In the genomic region with DNA sequence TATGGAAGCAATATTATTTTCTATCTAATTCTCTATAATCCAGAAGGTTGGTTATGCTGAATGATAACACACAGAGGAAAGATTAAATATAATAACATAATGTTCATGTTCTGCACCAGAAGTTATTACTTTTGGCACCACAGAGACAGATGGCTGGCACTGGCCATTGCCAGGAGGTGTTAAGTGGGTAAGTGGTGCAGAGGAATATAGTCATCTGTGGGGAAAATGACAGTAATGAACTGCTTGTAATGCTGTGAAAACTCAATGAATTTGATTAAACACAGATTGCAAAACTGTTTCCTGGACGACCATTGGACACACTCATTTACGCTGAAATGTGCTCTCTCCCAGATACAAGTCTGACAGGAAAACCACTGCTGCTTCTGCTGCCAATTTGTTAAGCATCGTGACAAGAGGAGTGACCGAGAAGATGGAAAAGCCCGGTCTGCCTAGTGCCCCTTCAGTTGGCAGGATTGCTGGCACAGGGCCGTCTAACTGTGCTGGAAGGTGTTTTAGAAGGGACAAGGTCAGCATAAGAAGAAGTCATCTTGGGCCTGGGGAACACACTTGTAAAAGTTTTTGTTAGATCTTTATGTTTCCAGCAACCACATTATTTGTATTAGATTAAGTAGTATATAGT, we compare ENCODE assay signal across 27 cellular contexts.
"Had no signal": no experiment of that assay in that cellular context is flagged by ENCODE, and none has a peak within 500 bp of the region (broad histone marks: within the 10 kb centered on the region; RNA-seq: fewer than 3 reads in every experiment).

No MANE protein-coding gene starts in this region.

- H3K4me3 Mint-ChIP-seq: activated B cell treated with CpG ODN at 0.5 μM for 24 hours; activated CD4-positive, alpha-beta memory T cell treated with anti-CD3 and anti-CD28 coated beads for 36 hours; activated CD4-positive, alpha-beta T cell treated with anti-CD3 and anti-CD28 coated beads, Interleukin-2, amount 10 ng/mL, durations not matched to agents 24 days and 14 days; activated naive CD4-positive, alpha-beta T cell treated with anti-CD3 and anti-CD28 coated beads, Interleukin-2, amount 10 ng/mL, durations not matched to agents 7 days and 5 days; activated naive CD8-positive, alpha-beta T cell treated with anti-CD3 and anti-CD28 coated beads for 36 hours; activated T-cell treated with anti-CD3 and anti-CD28 coated beads, Interleukin-2, amount 50 U/mL, for 4 hours; IgD-negative memory B cell; T-cell had no signal

- H3K4me3 ChIP-seq: cardiac muscle cell had no signal

- H3K4me1 Mint-ChIP-seq: activated B cell treated with CpG ODN at 0.5 μM for 24 hours; activated CD4-positive, alpha-beta T cell treated with anti-CD3 and anti-CD28 coated beads, Interleukin-2, amount 10 ng/mL, durations not matched to agents 24 days and 14 days; activated naive CD4-positive, alpha-beta T cell treated with anti-CD3 and anti-CD28 coated beads, Interleukin-2, amount 10 ng/mL, durations not matched to agents 7 days and 5 days; activated naive CD8-positive, alpha-beta T cell treated with anti-CD3 and anti-CD28 coated beads for 36 hours; IgD-negative memory B cell; T-cell had no signal

- H3K27ac ChIP-seq: brain microvascular endothelial cell, cardiac muscle cell had no signal

- H3K27me3 ChIP-seq: brain microvascular endothelial cell, cardiac muscle cell had no signal

- H3K9me3 Mint-ChIP-seq: activated naive CD8-positive, alpha-beta T cell treated with anti-CD3 and anti-CD28 coated beads for 36 hours; activated T-cell treated with anti-CD3 and anti-CD28 coated beads, Interleukin-2, amount 50 U/mL, for 4 hours had no signal

- FAIRE-seq: RCC 7860, TTC549 had no signal

- DNase-seq: activated B cell treated with CpG ODN at 0.5 μM for 24 hours; activated CD4-positive, alpha-beta memory T cell treated with anti-CD3 and anti-CD28 coated beads for 36 hours; activated CD4-positive, alpha-beta T cell treated with anti-CD3 and anti-CD28 coated beads for 1 hour; activated CD4-positive, alpha-beta T cell treated with anti-CD3 and anti-CD28 coated beads, Interleukin-2, amount 10 ng/mL, durations not matched to agents 24 days and 14 days; activated CD8-positive, alpha-beta memory T cell treated with anti-CD3 and anti-CD28 coated beads for 24 hours; activated effector memory CD4-positive, alpha-beta T cell treated with anti-CD3 and anti-CD28 coated beads, Interleukin-2, amount 50 U/mL, for 16 hours; activated naive CD4-positive, alpha-beta T cell treated with anti-CD3 and anti-CD28 coated beads, Interleukin-2, amount 10 ng/mL, durations not matched to agents 7 days and 5 days; activated naive CD8-positive, alpha-beta T cell treated with anti-CD3 and anti-CD28 coated beads for 36 hours; activated T-cell treated with anti-CD3 and anti-CD28 coated beads, Interleukin-2, amount 50 U/mL, for 4 hours; brain microvascular endothelial cell; KG1; NCI-H1048; NCI-H146; NCI-H187 treated with DMSO at 0.1 percent for 48 hours; NCI-H2107; NCI-H2171 treated with DMSO at 0.1 percent for 48 hours; NCI-H226; NCI-H526 treated with DMSO at 0.1 percent for 48 hours; PC-3; SHP77 treated with DMSO at 0.1 percent for 48 hours; T-cell; T-helper 2 cell; T1000 had no signal

- H3K36me3 Mint-ChIP-seq: activated CD4-positive, alpha-beta memory T cell treated with anti-CD3 and anti-CD28 coated beads for 36 hours; activated naive CD4-positive, alpha-beta T cell treated with anti-CD3 and anti-CD28 coated beads, Interleukin-2, amount 10 ng/mL, durations not matched to agents 7 days and 5 days; activated naive CD8-positive, alpha-beta T cell treated with anti-CD3 and anti-CD28 coated beads for 36 hours; IgD-negative memory B cell; T-cell had no signal

- H3K27ac Mint-ChIP-seq: activated B cell treated with CpG ODN at 0.5 μM for 24 hours; activated CD4-positive, alpha-beta memory T cell treated with anti-CD3 and anti-CD28 coated beads for 36 hours; activated CD4-positive, alpha-beta T cell treated with anti-CD3 and anti-CD28 coated beads, Interleukin-2, amount 10 ng/mL, durations not matched to agents 24 days and 14 days; activated naive CD4-positive, alpha-beta T cell treated with anti-CD3 and anti-CD28 coated beads, Interleukin-2, amount 10 ng/mL, durations not matched to agents 7 days and 5 days; activated naive CD8-positive, alpha-beta T cell treated with anti-CD3 and anti-CD28 coated beads for 36 hours; IgD-negative memory B cell; T-cell had no signal

- ATAC-seq: activated T-cell treated with anti-CD3 and anti-CD28 coated beads, Interleukin-2, amount 50 U/mL, for 4 hours; PC-3; T-cell had no signal

- H3K27me3 Mint-ChIP-seq: activated B cell treated with CpG ODN at 0.5 μM for 24 hours; activated CD4-positive, alpha-beta memory T cell treated with anti-CD3 and anti-CD28 coated beads for 36 hours; activated CD4-positive, alpha-beta T cell treated with anti-CD3 and anti-CD28 coated beads, Interleukin-2, amount 10 ng/mL, durations not matched to agents 24 days and 14 days; activated naive CD4-positive, alpha-beta T cell treated with anti-CD3 and anti-CD28 coated beads, Interleukin-2, amount 10 ng/mL, durations not matched to agents 7 days and 5 days; activated naive CD8-positive, alpha-beta T cell treated with anti-CD3 and anti-CD28 coated beads for 36 hours; IgD-negative memory B cell; T-cell had no signal
